In genomic region chr18:3151379-3152264, GRCh38 we compare ENCODE assay signal across 9 cellular contexts.
DNase-seq lines count a peak whose midpoint lies in the region; ATAC-seq, FAIRE-seq and TF ChIP-seq lines count a peak whose summit lies in the region.
"Had no signal": no experiment of that assay in that cellular context is flagged by ENCODE, and none has a peak within 500 bp of the region (broad histone marks: within the 10 kb centered on the region; RNA-seq: fewer than 3 reads in every experiment).

No MANE protein-coding gene starts in this region.

- no peak for FAIRE-seq in GM12878 (lab: Jason Lieb, UNC)

- no peak for TF ChIP-seq EP300 in GM12878 (IDR thresholded peaks at IDR 0.05; ENCODE audit: borderline replicate concordance in 1 of 2, control insufficient read depth in 1 of 2, low read depth in 2 of 2, low read length in 2 of 2)

- peaks cover 2% of the 10 kb centered on the region for H3K36me3 Mint-ChIP-seq in T-helper 17 cell (ENCODE audit: low read depth)
- H3K36me3 Mint-ChIP-seq: activated naive CD4-positive, alpha-beta T cell treated with anti-CD3 and anti-CD28 coated beads, Interleukin-2, amount 50 U/mL, for 24 hours had no signal

- TF ChIP-seq CTCF in right atrium auricular region (IDR thresholded peaks at IDR 0.05) (peak; percentile 65 to 81), GM12878 (IDR thresholded peaks at IDR 0.05 in 2 of 3, conservative IDR thresholded peaks at IDR 0.05 in 1 of 3; ENCODE audit: control insufficient read depth in 2 of 3, extremely low read depth in 1 of 3, insufficient read depth in 1 of 3, low read depth in 3 of 3, low read length in 3 of 3) (peak; percentile 56 to 72 (median 69); a peak in 5 of 6 replicates)

- TF ChIP-seq POLR2A in GM12878 (IDR thresholded peaks at IDR 0.05; ENCODE audit: low read depth, low read length): no peak

- no peak overlapping the region for H3K9ac ChIP-seq in GM12878 (ENCODE audit: control insufficient read depth, insufficient read depth, low read length)

- H3K4me2 ChIP-seq in GM12878 (ENCODE audit: control insufficient read depth, insufficient read depth): no peak overlapping the region

- H3K36me3 ChIP-seq in right atrium auricular region (peaks cover 38% of the 10 kb centered on the region), GM12878 (ENCODE audit: control insufficient read depth in 2 of 2, insufficient read depth in 2 of 2, low read length in 1 of 2) (no peaks in the 10 kb centered on the region)

- POLR2A ChIA-PET in GM12878 (lab: Charles Lee): interaction anchor here (0.9 to 2.4 kb wide), 6 partner anchors 23 to 95 kb away, joined by 3 to 15 read pairs (median 5); partner anchors contain the start of gene MYL12A

- H3K27me3 ChIP-seq in right atrium auricular region (no peaks in the 10 kb centered on the region), GM12878 (replicated peaks in 1 of 2; ENCODE audit: control insufficient read depth in 2 of 2, insufficient read depth in 2 of 2, low read length in 1 of 2) (no peaks in the 10 kb centered on the region)

- H3K79me2 ChIP-seq in GM12878 (ENCODE audit: control insufficient read depth, insufficient read depth, low read length): no peaks in the 10 kb centered on the region

- no TSS peak for BruUV-seq in GM12878 (replicated peaks; lab: Mats Ljungman, UMichigan)

- H3K4me1 Mint-ChIP-seq in T-helper 17 cell: peaks cover 10% of the 10 kb centered on the region

- SMC1A ChIA-PET in GM12878 (lab: Charles Lee; ENCODE audit: uncharacterized antibody, unreplicated experiment): interaction anchor here (0.5 to 3.0 kb wide), 34 partner anchors 10 to 511 kb away, joined by 3 to 48 read pairs (median 4); partner anchors contain the start of genes MYL12A and MYOM1

- H3K27me3 Mint-ChIP-seq in T-helper 17 cell: no peaks in the 10 kb centered on the region
- H3K27me3 Mint-ChIP-seq: activated naive CD4-positive, alpha-beta T cell treated with anti-CD3 and anti-CD28 coated beads, Interleukin-2, amount 50 U/mL, for 24 hours had no signal

- no peak for ATAC-seq in left cardiac atrium
- ATAC-seq in GM12878: no peak
- peak; percentile 63 for ATAC-seq in left colon
- ATAC-seq in T-helper 17 cell: no peak
- ATAC-seq in GM18519 (IDR thresholded peaks at IDR 0.05; ENCODE audit: low FRiP score, unreplicated experiment): no peak

- intact Hi-C loops in left cardiac atrium (cut with DNase I) (loop anchor here in 1 of 2 donors (10.0 kb wide), 1 partner anchor 93 kb away; the partner anchor contains the start of gene MYL12A), GM12878 (cut with micrococcal nuclease; ENCODE audit: unreplicated experiment) (loop anchor here (2.0 to 5.0 kb wide), 4 partner anchors 61 to 219 kb away; partner anchors contain the start of gene LPIN2), left colon (cut with DNase I, micrococcal nuclease) (loop anchor here in 1 of 2 donors (5.0 to 10.0 kb wide), 2 partner anchors 93 to 219 kb away; partner anchors contain the start of gene MYL12A)

- H4K20me1 ChIP-seq in GM12878 (ENCODE audit: control insufficient read depth, insufficient read depth): no peaks in the 10 kb centered on the region

- no peak overlapping the region for H3K4me3 Mint-ChIP-seq in T-helper 17 cell
- H3K4me3 Mint-ChIP-seq: activated naive CD4-positive, alpha-beta T cell treated with anti-CD3 and anti-CD28 coated beads, Interleukin-2, amount 50 U/mL, for 24 hours had no signal

- H3K9me3 ChIP-seq in right atrium auricular region (no peaks in the 10 kb centered on the region), GM12878 (replicated peaks; ENCODE audit: control insufficient read depth, insufficient read depth, low read length) (no peaks in the 10 kb centered on the region), T-helper 17 cell (ENCODE audit: control insufficient read depth, low read length, poor library complexity, severe bottlenecking) (no peaks in the 10 kb centered on the region)

- CTCF ChIA-PET in GM12878 (lab: Yijun Ruan, JAX): interaction anchor here (0.6 to 3.1 kb wide), 60 partner anchors 10 to 968 kb away, joined by 3 to 62 read pairs (median 4); partner anchors contain the start of gene MYL12A

- H3K27ac Mint-ChIP-seq in T-helper 17 cell: no peak overlapping the region
- H3K27ac Mint-ChIP-seq: activated naive CD4-positive, alpha-beta T cell treated with anti-CD3 and anti-CD28 coated beads, Interleukin-2, amount 50 U/mL, for 24 hours had no signal

- TF ChIP-seq RAD21 in GM12878 (IDR thresholded peaks at IDR 0.05; ENCODE audit: insufficient read depth, low read depth, low read length): peak; percentile 78

- RAD21 ChIA-PET in GM12878 (lab: Charles Lee; ENCODE audit: unreplicated experiment): interaction anchor here (0.8 to 3.0 kb wide), 17 partner anchors 23 to 223 kb away, joined by 3 to 55 read pairs (median 6); partner anchors contain the start of gene MYL12A

- H3K4me3 ChIP-seq in right atrium auricular region (no peak overlapping the region), GM12878 (no peak overlapping the region)

- 42% methylated on average over 18 of the region's 18 CpGs for WGBS in GM12878 (ENCODE audit: insufficient coverage, insufficient replicate concordance, low lambda C conversion rate, missing lambda C conversion rate)

- H3K27ac ChIP-seq in right atrium auricular region (no peak overlapping the region), GM12878 (ENCODE audit: control insufficient read depth, insufficient read depth) (no peak overlapping the region)

- no peak overlapping the region for H2AFZ ChIP-seq in GM12878 (ENCODE audit: control insufficient read depth, low read depth, low read length)

- DNase-seq in right atrium auricular region (ENCODE audit: low spot score): no peak
- DNase-seq in left cardiac atrium: no peak
- DNase-seq in NCI-H1694 treated with DMSO at 0.1 percent for 48 hours (lab: John Stamatoyannopoulos, UW): peak; percentile 16
- DNase-seq in GM12878 (ENCODE audit: low read depth, low spot score): no peak
- peak in 1 of 2 donors; percentile 15 for DNase-seq in left colon
- DNase-seq in T-helper 17 cell: no peak
- DNase-seq in activated gamma-delta T cell (lab: John Stamatoyannopoulos, UW): no peak

- in situ Hi-C loops in GM12878 (cut with MboI): no loop called here

- H3K4me1 ChIP-seq in right atrium auricular region: peaks cover 0 to 31% of the 10 kb centered on the region in 2 donors
- peaks cover 12% of the 10 kb centered on the region for H3K4me1 ChIP-seq in GM12878 (ENCODE audit: control insufficient read depth, insufficient read depth, low read length)

TF ChIP-seq in GM12878, 131 proteins besides CTCF, POLR2A, EP300 and RAD21:
- TF ChIP-seq CREB1 (IDR thresholded peaks at IDR 0.05; ENCODE audit: low read depth): no peak
- TF ChIP-seq SMC3 (IDR thresholded peaks at IDR 0.05; ENCODE audit: borderline replicate concordance, low read length): peak; percentile 64; the same call in 1 of the 2 replicates
